24 cellular contexts compared by ENCODE assay signal in genomic region chr11:124582565-124582964, GRCh38. TPM values are rescaled to one million over a fixed set of nuclear protein-coding genes. Genes with fewer than 3 reads are reported as not detected.
A peak's percentile ranks its signal among the peaks of the same experiment; 100 is the strongest.
DNase-seq lines count a peak whose midpoint lies in the region; FAIRE-seq and TF ChIP-seq lines count a peak whose summit lies in the region.
"Had no signal": no experiment of that assay in that cellular context is flagged by ENCODE, and none has a peak within 500 bp of the region (broad histone marks: within the 10 kb centered on the region; RNA-seq: fewer than 3 reads in every experiment).

No MANE protein-coding gene starts in this region.

- H3K23ac ChIP-seq in H1 (ENCODE audit: insufficient read length): no peak overlapping the region

- H3K36me3 ChIP-seq in H1 (ENCODE audit: control insufficient read depth in 2 of 4, insufficient read depth in 4 of 4, low read length in 3 of 4) (no peaks in the 10 kb centered on the region), PC-9 (ENCODE audit: low read depth) (no peaks in the 10 kb centered on the region)
- H3K36me3 ChIP-seq: HAP-1 had no signal

- no peak for TF ChIP-seq POLR2A in H1 (IDR thresholded peaks at IDR 0.05; ENCODE audit: control extremely low read depth in 1 of 2, low read depth in 2 of 2, low read length in 2 of 2)

- H3K79me2 ChIP-seq in H1 (ENCODE audit: control insufficient read depth in 1 of 2, insufficient read depth in 2 of 2, low read length in 2 of 2) (no peaks in the 10 kb centered on the region), PC-9 (ENCODE audit: low read depth) (no peaks in the 10 kb centered on the region)

- H3K9me3 ChIP-seq in H1 (ENCODE audit: insufficient read depth in 2 of 2, low read depth in 1 of 2, low read length in 1 of 2) (no peaks in the 10 kb centered on the region), PC-9 (ENCODE audit: insufficient read depth, low read depth) (no peaks in the 10 kb centered on the region)
- H3K9me3 ChIP-seq: HAP-1 had no signal

- no peak overlapping the region for H3K4me3 Mint-ChIP-seq in endothelial cell (ENCODE audit: unreplicated experiment)
- H3K4me3 Mint-ChIP-seq: CD4-positive, alpha-beta memory T cell; HFFc6 had no signal

- H4K20me1 ChIP-seq in H1 (replicated peaks in 1 of 2; ENCODE audit: control insufficient read depth in 1 of 2, insufficient read depth in 2 of 2, low read length in 2 of 2) (no peaks in the 10 kb centered on the region), PC-9 (ENCODE audit: insufficient read depth) (no peaks in the 10 kb centered on the region)

- no peak overlapping the region for H3K4ac ChIP-seq in H1 (replicated peaks; ENCODE audit: insufficient read length, low read depth, low read length)

- no peak overlapping the region for H3K4me2 ChIP-seq in H1 (ENCODE audit: insufficient read depth in 1 of 2, low read depth in 2 of 2, low read length in 2 of 2)
- no peak overlapping the region for H3K4me2 ChIP-seq in PC-9

- TF ChIP-seq EP300 in H1 (IDR thresholded peaks at IDR 0.05; ENCODE audit: borderline replicate concordance in 1 of 2, low read depth in 2 of 2, low read length in 2 of 2): no peak

- no peaks in the 10 kb centered on the region; the same call in 1 of the 2 replicates for H3K9me2 ChIP-seq in PC-9 (ENCODE audit: insufficient read depth)

- no peak overlapping the region for H2BK20ac ChIP-seq in H1 (ENCODE audit: low read length)

- no peak overlapping the region for H3K9ac ChIP-seq in H1 (replicated peaks in 1 of 4; ENCODE audit: extremely low read depth in 1 of 4, low read depth in 3 of 4, low read length in 3 of 4)
- H3K9ac ChIP-seq: GM23248 had no signal

- no peak overlapping the region for H3K56ac ChIP-seq in H1 (replicated peaks; ENCODE audit: insufficient read length, low read depth, low read length)

- no peak overlapping the region for H3K18ac ChIP-seq in H1 (ENCODE audit: extremely low read depth, low read length)

- H3K27ac ChIP-seq in H1 (ENCODE audit: low read depth, low read length) (no peak overlapping the region), PC-9 (no peak overlapping the region)
- H3K27ac ChIP-seq: GM23248 had no signal

- H4K91ac ChIP-seq in H1 (replicated peaks; ENCODE audit: insufficient read length, low read length): no peak overlapping the region

- H3K27ac Mint-ChIP-seq in endothelial cell (ENCODE audit: unreplicated experiment): no peak overlapping the region
- H3K27ac Mint-ChIP-seq: CD4-positive, alpha-beta memory T cell; HFFc6 had no signal

- FAIRE-seq in H1 (lab: Jason Lieb, UNC): no peak
- FAIRE-seq: GM12878, GM19239, H54 had no signal

- H4K5ac ChIP-seq in H1 (ENCODE audit: insufficient read length, low read depth, low read length): no peak overlapping the region

- no peak overlapping the region for H4K8ac ChIP-seq in H1 (ENCODE audit: extremely low read depth, insufficient read depth, low read length)

- WGBS in H1 (ENCODE audit: extremely low coverage in 1 of 2, insufficient coverage in 1 of 2, insufficient read length in 1 of 2, insufficient replicate concordance in 2 of 2, low coverage in 1 of 2, low lambda C conversion rate in 2 of 2, missing lambda C conversion rate in 1 of 2), 2 experiments: 88% methylated on average over 2 of the region's 2 CpGs; no CpG with 5 or more reads in 1 of the 2 experiments

- H2BK5ac ChIP-seq in H1 (ENCODE audit: low read depth, low read length): no peak overlapping the region

- intact Hi-C loops in PC-9 (cut with micrococcal nuclease; ENCODE audit: unreplicated experiment): no loop called here

- no peaks in the 10 kb centered on the region for H3K23me2 ChIP-seq in H1 (ENCODE audit: low read depth, low read length)

- no peaks in the 10 kb centered on the region for H3K79me1 ChIP-seq in H1 (ENCODE audit: low read depth, low read length)

- H3K27me3 Mint-ChIP-seq in endothelial cell (ENCODE audit: unreplicated experiment): peaks cover 2% of the 10 kb centered on the region

- no TSS peak for BruUV-seq in PC-9 (replicated peaks; lab: Mats Ljungman, UMichigan)

- H3K36me3 Mint-ChIP-seq in endothelial cell (ENCODE audit: low read depth, unreplicated experiment): no peaks in the 10 kb centered on the region
- H3K36me3 Mint-ChIP-seq: CD4-positive, alpha-beta memory T cell had no signal

- no peaks in the 10 kb centered on the region for H3K27me3 ChIP-seq in H1 (replicated peaks in 1 of 4; ENCODE audit: control insufficient read depth in 3 of 4, extremely low read depth in 1 of 4, insufficient read depth in 3 of 4, low read length in 3 of 4)
- H3K27me3 ChIP-seq in PC-9 (ENCODE audit: insufficient read depth, low read depth): peaks cover 51% of the 10 kb centered on the region

- H3K4me3 ChIP-seq in H1 (ENCODE audit: extremely low read depth in 1 of 4, insufficient read depth in 2 of 4, low read depth in 3 of 4, low read length in 4 of 4): no peak overlapping the region
- no peak overlapping the region for H3K4me3 ChIP-seq in PC-9
- H3K4me3 ChIP-seq: GM12878, GM23248, HAP-1 had no signal

- peaks cover 0 to 3% (median 0%) of the 10 kb centered on the region in 4 experiments; a peak in 1 of 7 replicates for H3K4me1 ChIP-seq in H1 (replicated peaks in 1 of 4; ENCODE audit: control insufficient read depth in 3 of 4, insufficient read depth in 4 of 4, low read length in 3 of 4)
- no peaks in the 10 kb centered on the region for H3K4me1 ChIP-seq in PC-9 (replicated peaks; ENCODE audit: insufficient read depth)
- H3K4me1 ChIP-seq: HAP-1 had no signal

- peak overlapping the region; percentile 40; the same call in 1 of the 2 replicates for H2AFZ ChIP-seq in H1 (ENCODE audit: low read length)
- H2AFZ ChIP-seq in PC-9: no peak overlapping the region
- H2AFZ ChIP-seq: GM23248 had no signal

- no peak for TF ChIP-seq CTCF in H1 (IDR thresholded peaks at IDR 0.05; ENCODE audit: control extremely low read depth in 1 of 3, insufficient read depth in 1 of 3, low read depth in 1 of 3, low read length in 3 of 3)
- no peak for TF ChIP-seq CTCF in PC-9 (conservative IDR thresholded peaks at IDR 0.05)
- no peak for TF ChIP-seq CTCF in endothelial cell (IDR thresholded peaks at IDR 0.05; ENCODE audit: unreplicated experiment)

- CTCF ChIA-PET in H1 (lab: Charles Lee; ENCODE audit: partially characterized antibody): interaction anchor here (0.6 to 5.3 kb wide), 3 partner anchors 11 to 167 kb away, joined by 3 to 59 read pairs (median 9); no protein-coding TSS in a partner anchor
- CTCF ChIA-PET in PC-9 (lab: Charles Lee): interaction anchor here (0.5 kb wide), 1 partner anchor 27 kb away, joined by 4 read pairs; no protein-coding TSS in a partner anchor

- peaks cover 31% of the 10 kb centered on the region for H3K4me1 Mint-ChIP-seq in endothelial cell (ENCODE audit: unreplicated experiment)
- H3K4me1 Mint-ChIP-seq: CD4-positive, alpha-beta memory T cell had no signal

- no peak overlapping the region for H2BK12ac ChIP-seq in H1 (ENCODE audit: low read depth, low read length)

- no peaks in the 10 kb centered on the region for H3K9me3 Mint-ChIP-seq in endothelial cell (ENCODE audit: unreplicated experiment)
- H3K9me3 Mint-ChIP-seq: CD4-positive, alpha-beta memory T cell; HFFc6 had no signal

- no peak overlapping the region for H2BK15ac ChIP-seq in H1 (ENCODE audit: low read length)

- POLR2A ChIA-PET in H1 (lab: Charles Lee; ENCODE audit: partially characterized antibody) (no interaction called here), PC-9 (lab: Charles Lee; ENCODE audit: unreplicated experiment) (no interaction called here)

- H3F3A ChIP-seq in PC-9 (ENCODE audit: insufficient read depth, low read depth): no peaks in the 10 kb centered on the region

- H2AK5ac ChIP-seq in H1 (ENCODE audit: low read depth, low read length): no peak overlapping the region

- no peak for TF ChIP-seq RAD21 in H1 (IDR thresholded peaks at IDR 0.05 in 1 of 2, conservative IDR thresholded peaks at IDR 0.05 in 1 of 2; ENCODE audit: low read depth in 2 of 2, low read length in 2 of 2)

- DNase-seq in NCI-H2227 (lab: John Stamatoyannopoulos, UW; ENCODE audit: unreplicated experiment) (peak; percentile 1), NCI-H2227 treated with DMSO at 0.1 percent for 48 hours (lab: John Stamatoyannopoulos, UW) (no peak), NCI-H1694 treated with DMSO at 0.1 percent for 48 hours (lab: John Stamatoyannopoulos, UW) (peak; percentile 0), H1 (ENCODE audit: low read depth in 1 of 2, low spot score in 2 of 2) (no peak), superior temporal gyrus (ENCODE audit: extremely low spot score) (peak; percentile 31), PC-9 (no peak), endothelial cell (ENCODE audit: low spot score) (no peak)
- DNase-seq in activated CD4-positive, alpha-beta T cell treated with anti-CD3 and anti-CD28 coated beads, Interleukin-2, amount 50 U/mL, for 4 hours: no peak
- DNase-seq: C1 segment of cervical spinal cord; Calu3; CD4-positive, alpha-beta memory T cell; COR-L47; DMS79; EL; GDM1; GM23248; HFFc6 had no signal

- H2BK120ac ChIP-seq in H1 (replicated peaks; ENCODE audit: low read depth, low read length): no peak overlapping the region

- H3K14ac ChIP-seq in H1 (ENCODE audit: insufficient read length): no peak overlapping the region

RNA-seq across cellular contexts. Expression of gene OR8A1, which starts 12.8 kb away (rescaled TPM):
- not detected in 2 replicates for total RNA-seq in H1 (2021; fragmentation: NEBNext Ultra II Directional; extraction: Animal tissue kit (Norgen Biotek cat#: 25700))
- not detected in 2 replicates for polyA plus RNA-seq in H1 (2011; rRNA removed)
- polyA plus RNA-seq in H1 (2011; cell fraction: cytosol; rRNA removed): not detected
- not detected for polyA plus RNA-seq in H1 (2011; cell fraction: nucleus; rRNA removed)
- not detected in 4 replicates for polyA plus RNA-seq in H1 (2012, experiment 1 of 2)
- polyA plus RNA-seq in H1 (2012, experiment 2 of 2): not detected
- not detected for polyA plus RNA-seq in H1 (2013, experiment 1 of 2)
- polyA plus RNA-seq in H1 (2013, experiment 2 of 2): not detected
- polyA minus RNA-seq in H1 (2011; rRNA and poly(A)+ RNA removed): not detected in 2 replicates
- polyA minus RNA-seq in H1 (2011; cell fraction: cytosol; rRNA and poly(A)+ RNA removed): not detected
- polyA minus RNA-seq in H1 (2011; cell fraction: nucleus; rRNA and poly(A)+ RNA removed): not detected
- total RNA-seq in PC-9 (2021) (not detected in 2 replicates), endothelial cell (ENCODE audit: unreplicated experiment) (0.46 TPM)
- total RNA-seq: A172; A673; Calu3; CD4-positive, alpha-beta memory T cell; GM12878; GM23248; HFFc6 had no signal
- polyA plus RNA-seq: BJ; CD4-positive, alpha-beta memory T cell; GM12878; GM23248 had no signal

RNA-seq across cellular contexts. Expression of gene PANX3, which starts 28.7 kb away (rescaled TPM):
- not detected in 2 replicates for total RNA-seq in H1 (2021; fragmentation: NEBNext Ultra II Directional; extraction: Animal tissue kit (Norgen Biotek cat#: 25700))
- polyA plus RNA-seq in H1 (2011; rRNA removed): not detected in 2 replicates
- polyA plus RNA-seq in H1 (2011; cell fraction: cytosol; rRNA removed): not detected
- polyA plus RNA-seq in H1 (2011; cell fraction: nucleus; rRNA removed): not detected
- not detected in 4 replicates for polyA plus RNA-seq in H1 (2012, experiment 1 of 2)
- not detected for polyA plus RNA-seq in H1 (2012, experiment 2 of 2)
- polyA plus RNA-seq in H1 (2013, experiment 1 of 2): not detected
- polyA plus RNA-seq in H1 (2013, experiment 2 of 2): not detected
- polyA minus RNA-seq in H1 (2011; rRNA and poly(A)+ RNA removed): not detected in 2 replicates
- polyA minus RNA-seq in H1 (2011; cell fraction: cytosol; rRNA and poly(A)+ RNA removed): not detected
- polyA minus RNA-seq in H1 (2011; cell fraction: nucleus; rRNA and poly(A)+ RNA removed): not detected
- total RNA-seq in PC-9 (2021): not detected in 2 replicates
- total RNA-seq in endothelial cell (ENCODE audit: unreplicated experiment): 0.21 TPM
- total RNA-seq: A172; A673; Calu3; CD4-positive, alpha-beta memory T cell; GM12878; GM23248; HFFc6 had no signal
- polyA plus RNA-seq: BJ; CD4-positive, alpha-beta memory T cell; GM12878; GM23248 had no signal

RNA-seq across cellular contexts. Expression of gene OR8B12, which starts 39.1 kb away (rescaled TPM):
- total RNA-seq in H1 (2021; fragmentation: NEBNext Ultra II Directional; extraction: Animal tissue kit (Norgen Biotek cat#: 25700)): not detected in 2 replicates
- polyA plus RNA-seq in H1 (2011; rRNA removed): not detected in 2 replicates
- polyA plus RNA-seq in H1 (2011; cell fraction: cytosol; rRNA removed): not detected
- polyA plus RNA-seq in H1 (2011; cell fraction: nucleus; rRNA removed): not detected
- not detected in 4 replicates for polyA plus RNA-seq in H1 (2012, experiment 1 of 2)
- not detected for polyA plus RNA-seq in H1 (2012, experiment 2 of 2)
- not detected for polyA plus RNA-seq in H1 (2013, experiment 1 of 2)
- polyA plus RNA-seq in H1 (2013, experiment 2 of 2): not detected
- polyA minus RNA-seq in H1 (2011; rRNA and poly(A)+ RNA removed): not detected in 2 replicates
- polyA minus RNA-seq in H1 (2011; cell fraction: cytosol; rRNA and poly(A)+ RNA removed): not detected
- polyA minus RNA-seq in H1 (2011; cell fraction: nucleus; rRNA and poly(A)+ RNA removed): not detected
- total RNA-seq in PC-9 (2021) (not detected in 2 replicates), endothelial cell (ENCODE audit: unreplicated experiment) (not detected)
- total RNA-seq: A172; A673; Calu3; CD4-positive, alpha-beta memory T cell; GM12878; GM23248; HFFc6 had no signal
- polyA plus RNA-seq: BJ; CD4-positive, alpha-beta memory T cell; GM12878; GM23248 had no signal

RNA-seq across cellular contexts. Expression of gene TBRG1, which starts 40.1 kb away (rescaled TPM):
- total RNA-seq in H1 (2021; fragmentation: NEBNext Ultra II Directional; extraction: Animal tissue kit (Norgen Biotek cat#: 25700)): 22.7 and 26.7 TPM in 2 replicates
- polyA plus RNA-seq in H1 (2011; rRNA removed): 13.6 and 16.3 TPM in 2 replicates
- 18.8 TPM for polyA plus RNA-seq in H1 (2011; cell fraction: cytosol; rRNA removed)
- 56.8 TPM for polyA plus RNA-seq in H1 (2011; cell fraction: nucleus; rRNA removed)
- polyA plus RNA-seq in H1 (2012, experiment 1 of 2): 18.4 to 29.3 TPM (median 20.6 TPM) in 4 replicates
- 10.0 TPM for polyA plus RNA-seq in H1 (2012, experiment 2 of 2)
- polyA plus RNA-seq in H1 (2013, experiment 1 of 2): 25.2 TPM
- 21.6 TPM for polyA plus RNA-seq in H1 (2013, experiment 2 of 2)
- polyA minus RNA-seq in H1 (2011; rRNA and poly(A)+ RNA removed): 20.9 and 23.2 TPM in 2 replicates
- 14.7 TPM for polyA minus RNA-seq in H1 (2011; cell fraction: cytosol; rRNA and poly(A)+ RNA removed)
- polyA minus RNA-seq in H1 (2011; cell fraction: nucleus; rRNA and poly(A)+ RNA removed): 31.5 TPM
- total RNA-seq in PC-9 (2021) (22.3 and 24.3 TPM in 2 replicates), endothelial cell (ENCODE audit: unreplicated experiment) (87.3 TPM)

Comparison
In these comparisons a context has a peak if more than half of its experiments do, and no peak if none do; other contexts are left out.
1. DNase-seq: peak in NCI-H2227 (single experiment), NCI-H1694 treated with DMSO at 0.1 percent for 48 hours (single experiment) and superior temporal gyrus (single experiment); none in NCI-H2227 treated with DMSO at 0.1 percent for 48 hours (single experiment), H1 (0 of 2), PC-9 (0 of 2), endothelial cell (single experiment) and activated CD4-positive, alpha-beta T cell treated with anti-CD3 and anti-CD28 coated beads, Interleukin-2, amount 50 U/mL, for 4 hours (0 of 2).